18 cellular contexts compared by ENCODE assay signal in genomic region chr11:71108013-71108865, GRCh38.
A peak's percentile ranks its signal among the peaks of the same experiment; 100 is the strongest.
DNase-seq lines count a peak whose midpoint lies in the region; ATAC-seq, FAIRE-seq and TF ChIP-seq lines count a peak whose summit lies in the region.
"Had no signal": no experiment of that assay in that cellular context is flagged by ENCODE, and none has a peak within 500 bp of the region (broad histone marks: within the 10 kb centered on the region; RNA-seq: fewer than 3 reads in every experiment).

No MANE protein-coding gene starts in this region.

- in situ Hi-C loops in HepG2 (cut with HindIII; ENCODE audit: extremely low pct_ligation_motif_present, low pct_unique_long_range_greater_than_20kb), result no loop called here

- H2AK5ac ChIP-seq in H9 (ENCODE audit: insufficient read length, low read length) (no peak overlapping the region), mesenchymal stem cell (ENCODE audit: low read length, severe bottlenecking) (no peak overlapping the region)

- intact Hi-C loops in HepG2 (cut with micrococcal nuclease; ENCODE audit: unreplicated experiment) (no loop called here), posterior vena cava (cut with DNase I) (no loop called here)

- peaks cover 18 to 19% of the 10 kb centered on the region in 2 experiments for H3K4me1 Mint-ChIP-seq in H9
- H3K4me1 Mint-ChIP-seq: B cell had no signal

- H2BK20ac ChIP-seq in H9 (ENCODE audit: low read depth, low read length, poor library complexity, severe bottlenecking), result no peak overlapping the region

- H2BK12ac ChIP-seq in H9 (ENCODE audit: insufficient read length, low read depth, low read length), result no peak overlapping the region
- no peak overlapping the region for H2BK12ac ChIP-seq in mesenchymal stem cell (ENCODE audit: low read length in 2 of 2)

- H3K27ac Mint-ChIP-seq in H9, result peak overlapping the region in 2 of 3 experiments; percentile 68 to 74; a peak in 2 of 7 replicates
- H3K27ac Mint-ChIP-seq: B cell; CD4-positive, alpha-beta T cell had no signal

- H3K4me3 ChIP-seq in HepG2 (replicated peaks in 1 of 3; ENCODE audit: insufficient read depth in 1 of 3, low read depth in 2 of 3, low read length in 3 of 3) (no peak overlapping the region), mesenchymal stem cell (ENCODE audit: insufficient read depth in 1 of 2, low read depth in 1 of 2, low read length in 2 of 2) (no peak overlapping the region)
- H3K4me3 ChIP-seq: GM23248 had no signal

- H3K27me3 ChIP-seq in H9 (ENCODE audit: insufficient read depth, low read length), result no peaks in the 10 kb centered on the region
- no peaks in the 10 kb centered on the region for H3K27me3 ChIP-seq in HepG2 (ENCODE audit: control insufficient read depth in 1 of 2, insufficient read depth in 2 of 2, low read length in 2 of 2)
- H3K27me3 ChIP-seq in mesenchymal stem cell (ENCODE audit: control insufficient read depth in 1 of 2, insufficient read depth in 1 of 2, low read length in 2 of 2), result peaks cover 0 to 14% of the 10 kb centered on the region in 2 experiments

- H3K4me2 ChIP-seq in H9 (ENCODE audit: insufficient read depth, insufficient read length, low read length) (no peak overlapping the region), HepG2 (ENCODE audit: low read depth, low read length) (no peak overlapping the region), mesenchymal stem cell (ENCODE audit: low read length, poor library complexity, severe bottlenecking) (no peak overlapping the region)
- H3K4me2 ChIP-seq: KMS-11 had no signal

- no peak for TF ChIP-seq RAD21 in HepG2 (CRISPR knock-in tag; IDR thresholded peaks at IDR 0.05)

- POLR2A ChIA-PET in HepG2 (lab: Yijun Ruan, JAX), result no interaction called here

- no peak overlapping the region for H3T11ph ChIP-seq in H9 (ENCODE audit: low read length)

- H2BK5ac ChIP-seq in H9 (ENCODE audit: insufficient read length, low read length), result no peak overlapping the region
- H2BK5ac ChIP-seq in mesenchymal stem cell (ENCODE audit: low read depth, low read length, poor library complexity, severe bottlenecking), result no peak overlapping the region

- no peaks in the 10 kb centered on the region for H3K23me2 ChIP-seq in H9 (ENCODE audit: insufficient read length, low read depth, low read length, poor library complexity, severe bottlenecking)

- H4K20me1 ChIP-seq in H9 (ENCODE audit: control insufficient read depth, insufficient read depth, insufficient read length) (no peaks in the 10 kb centered on the region), HepG2 (ENCODE audit: insufficient read depth, low read length) (no peaks in the 10 kb centered on the region)

- H2BK15ac ChIP-seq in H9 (ENCODE audit: low read depth, low read length), result no peak overlapping the region
- H2BK15ac ChIP-seq in mesenchymal stem cell (ENCODE audit: low read depth, poor library complexity, severe bottlenecking), result no peak overlapping the region

- H3K14ac ChIP-seq in H9 (ENCODE audit: insufficient read depth, low read length) (no peak overlapping the region), mesenchymal stem cell (ENCODE audit: low read length in 2 of 2) (no peak overlapping the region)

- H2AFZ ChIP-seq in H9 (ENCODE audit: low read length) (no peak overlapping the region), HepG2 (ENCODE audit: low read length) (no peak overlapping the region), mesenchymal stem cell (ENCODE audit: low read depth, low read length) (no peak overlapping the region)
- H2AFZ ChIP-seq: GM23248 had no signal

- no peak for TF ChIP-seq POLR2A in HepG2 (IDR thresholded peaks at IDR 0.05; ENCODE audit: insufficient read depth in 1 of 2, low read depth in 2 of 2, low read length in 2 of 2)

- H3K9me3 ChIP-seq in H9 (ENCODE audit: control insufficient read depth, low read depth, low read length) (no peaks in the 10 kb centered on the region), HepG2 (ENCODE audit: low read length) (no peaks in the 10 kb centered on the region), mesenchymal stem cell (ENCODE audit: control insufficient read depth, low read length) (no peaks in the 10 kb centered on the region)

- H2BK120ac ChIP-seq in H9 (ENCODE audit: low read depth, low read length, poor library complexity, severe bottlenecking) (no peak overlapping the region), mesenchymal stem cell (ENCODE audit: low read depth, low read length) (no peak overlapping the region)

- FAIRE-seq in HepG2 (lab: Jason Lieb, UNC), result no peak
- FAIRE-seq: A204.1, GM19239, H54 had no signal

- no peak overlapping the region for H4K8ac ChIP-seq in H9 (replicated peaks; ENCODE audit: insufficient read length, low read depth, low read length)
- no peak overlapping the region for H4K8ac ChIP-seq in mesenchymal stem cell (ENCODE audit: low read length)

- peaks cover 13 to 39% (median 27%) of the 10 kb centered on the region in 3 experiments for H3K36me3 Mint-ChIP-seq in H9 (ENCODE audit: insufficient read depth in 1 of 3, low read depth in 3 of 3)

- H3K79me1 ChIP-seq in H9 (ENCODE audit: insufficient read depth, low read depth, low read length, poor library complexity, severe bottlenecking), result no peaks in the 10 kb centered on the region
- H3K79me1 ChIP-seq in mesenchymal stem cell (replicated peaks; ENCODE audit: low read length, poor library complexity, severe bottlenecking), result no peaks in the 10 kb centered on the region

- H3K18ac ChIP-seq in H9 (ENCODE audit: insufficient read length, low read depth, low read length), result no peak overlapping the region
- no peak overlapping the region for H3K18ac ChIP-seq in mesenchymal stem cell (ENCODE audit: low read depth in 1 of 2, low read length in 2 of 2)

- WGBS in H9 (ENCODE audit: extremely low coverage, insufficient read length, low lambda C conversion rate), result no CpG with 5 or more reads among the region's 21 CpGs
- WGBS in HepG2 (ENCODE audit: low lambda C conversion rate), result 96% methylated on average over 13 of the region's 21 CpGs
- 88% methylated on average over 21 of the region's 21 CpGs for WGBS in mesenchymal stem cell

- no peak for TF ChIP-seq CTCF in H9 (conservative IDR thresholded peaks at IDR 0.05)
- TF ChIP-seq CTCF in HepG2 (CRISPR knock-in tag; IDR thresholded peaks at IDR 0.05), result no peak

- CTCF ChIA-PET in HepG2 (lab: Yijun Ruan, JAX; ENCODE audit: low intra/inter-chr PET ratio, low total read pairs), result no interaction called here

- peaks cover 49 to 87% of the 10 kb centered on the region in 2 experiments for H3K36me3 ChIP-seq in HepG2 (replicated peaks in 1 of 2; ENCODE audit: control insufficient read depth in 1 of 2, insufficient read depth in 2 of 2, low read length in 2 of 2)
- peaks cover 9 to 31% of the 10 kb centered on the region in 2 experiments for H3K36me3 ChIP-seq in mesenchymal stem cell (ENCODE audit: control insufficient read depth in 1 of 2, insufficient read depth in 2 of 2, low read depth in 1 of 2, low read length in 2 of 2)

- ATAC-seq in HepG2, result peak; percentile 29; the same call in 2 of the 3 replicates

- H3K27me3 Mint-ChIP-seq in H9 (ENCODE audit: low read depth), result peaks cover 2% of the 10 kb centered on the region; the same call in 1 of the 2 replicates

- TF ChIP-seq EP300 in HepG2 (IDR thresholded peaks at IDR 0.05; ENCODE audit: low read depth in 2 of 2, low read length in 2 of 2) (no peak), HepG2 (CRISPR knock-in tag; IDR thresholded peaks at IDR 0.05; ENCODE audit: borderline replicate concordance) (no peak)

- H3K4me1 ChIP-seq in H9 (ENCODE audit: insufficient read depth, low read length), result no peaks in the 10 kb centered on the region; the same call in 1 of the 2 replicates
- no peaks in the 10 kb centered on the region for H3K4me1 ChIP-seq in HepG2 (ENCODE audit: insufficient read depth, low read length)
- no peaks in the 10 kb centered on the region for H3K4me1 ChIP-seq in mesenchymal stem cell (ENCODE audit: control insufficient read depth, insufficient read depth, low read depth, low read length)

- no peak overlapping the region for H3K4me3 Mint-ChIP-seq in H9
- H3K4me3 Mint-ChIP-seq: B cell; CD4-positive, alpha-beta T cell had no signal

- H4K5ac ChIP-seq in H9 (ENCODE audit: insufficient read length, low read depth, low read length), result no peak overlapping the region

- no TSS peak for BruUV-seq in HepG2 (replicated peaks; lab: Mats Ljungman, UMichigan)

- H4K91ac ChIP-seq in H9 (ENCODE audit: insufficient read length, low read depth, low read length) (no peak overlapping the region), mesenchymal stem cell (ENCODE audit: low read length) (no peak overlapping the region)

- DNase-seq in H9 (no peak), HepG2 (ENCODE audit: low spot score) (no peak), posterior vena cava (ENCODE audit: low spot score) (peak; percentile 76), NCI-H187 treated with DMSO at 0.1 percent for 48 hours (lab: John Stamatoyannopoulos, UW) (no peak), mesenchymal stem cell (no peak), cortex of kidney (lab: John Stamatoyannopoulos, UW) (no peak), NCI-H1930 (lab: John Stamatoyannopoulos, UW) (no peak)
- DNase-seq: C1 segment of cervical spinal cord; CD4-positive, alpha-beta T cell; DMS153; DND-41; GF-D8; GM23248 had no signal

- H3K27ac ChIP-seq in H9 (ENCODE audit: insufficient read length, low read depth, low read length) (no peak overlapping the region), HepG2 (ENCODE audit: extremely low read length, insufficient read depth, low read length) (no peak overlapping the region), mesenchymal stem cell (ENCODE audit: low read length, poor library complexity, severe bottlenecking) (no peak overlapping the region)
- H3K27ac ChIP-seq: GM23248, KMS-11 had no signal

- no peak overlapping the region for H3K4ac ChIP-seq in H9 (ENCODE audit: low read depth, low read length)
- H3K4ac ChIP-seq in mesenchymal stem cell (ENCODE audit: low read depth in 1 of 2, low read length in 2 of 2), result no peak overlapping the region

- H3K56ac ChIP-seq in H9 (ENCODE audit: insufficient read length, low read depth, low read length), result no peak overlapping the region

- H3K9me3 Mint-ChIP-seq in H9, result no peaks in the 10 kb centered on the region
- H3K9me3 Mint-ChIP-seq: CD4-positive, alpha-beta T cell had no signal

- H3K79me2 ChIP-seq in H9 (ENCODE audit: insufficient read depth, low read length) (no peaks in the 10 kb centered on the region), HepG2 (ENCODE audit: insufficient read depth, low read length) (no peaks in the 10 kb centered on the region)

- H3K9ac ChIP-seq in H9 (ENCODE audit: extremely low read depth, insufficient read length, low read length) (no peak overlapping the region), HepG2 (ENCODE audit: insufficient read depth, low read depth, low read length) (no peak overlapping the region), mesenchymal stem cell (ENCODE audit: low read length) (no peak overlapping the region)
- H3K9ac ChIP-seq: GM23248, KMS-11 had no signal

- H3K23ac ChIP-seq in H9 (ENCODE audit: insufficient read length, low read depth, low read length) (no peak overlapping the region), mesenchymal stem cell (ENCODE audit: low read length in 2 of 2) (no peak overlapping the region)

TF ChIP-seq in HepG2, 621 proteins besides CTCF, POLR2A, EP300 and RAD21 (continues in another document):
- peak; percentile 73 for TF ChIP-seq RBM22 (optimal IDR thresholded peaks at IDR 0.05; ENCODE audit: low read length)
- TF ChIP-seq ZMAT3 (CRISPR knock-in tag; conservative IDR thresholded peaks at IDR 0.05), result no peak
- no peak for TF ChIP-seq ZNF709 (CRISPR knock-in tag; IDR thresholded peaks at IDR 0.05)
- no peak for TF ChIP-seq EEA1 (CRISPR knock-in tag; IDR thresholded peaks at IDR 0.05; ENCODE audit: borderline replicate concordance)
- no peak for TF ChIP-seq ZNF143 (CRISPR knock-in tag; IDR thresholded peaks at IDR 0.05)
